ENCODE assay signal across 26 cellular contexts in genomic region chr1:241331328-241331693, GRCh38. TPM values are rescaled to one million over a fixed set of nuclear protein-coding genes. Genes with fewer than 3 reads are reported as not detected.
DNase-seq lines count a peak whose midpoint lies in the region; ATAC-seq and TF ChIP-seq lines count a peak whose summit lies in the region.
"Had no signal": no experiment of that assay in that cellular context is flagged by ENCODE, and none has a peak within 500 bp of the region (broad histone marks: within the 10 kb centered on the region; RNA-seq: fewer than 3 reads in every experiment).

No MANE protein-coding gene starts in this region.

- H3K9me3 Mint-ChIP-seq in type B pancreatic cell: no peaks in the 10 kb centered on the region
- H3K9me3 Mint-ChIP-seq: activated naive CD4-positive, alpha-beta T cell treated with anti-CD3 and anti-CD28 coated beads for 36 hours; stimulated activated naive CD8-positive, alpha-beta T cell treated with anti-CD3 and anti-CD28 coated beads, Interleukin-15, Interleukin-2, amounts not matched to agents 100 ng/mL and 50 ng/mL, for 24 hours had no signal

- no peaks in the 10 kb centered on the region for H3K36me3 ChIP-seq in DOHH2 (ENCODE audit: control insufficient read depth, low read length)
- H3K36me3 ChIP-seq: SJSA1, tibial artery had no signal

- no peak overlapping the region for H3K4me3 ChIP-seq in DOHH2 (ENCODE audit: low read length)
- H3K4me3 ChIP-seq: coronary artery, SJSA1, smooth muscle cell, tibial artery had no signal

- H3K27ac ChIP-seq in DOHH2 (ENCODE audit: low read depth, low read length): peak overlapping the region; percentile 82
- H3K27ac ChIP-seq: coronary artery, SJSA1, tibial artery had no signal

- H3F3A ChIP-seq in DOHH2 (ENCODE audit: control insufficient read depth, insufficient read depth): no peaks in the 10 kb centered on the region

- H3K27me3 ChIP-seq in DOHH2 (ENCODE audit: control insufficient read depth, low read length): no peaks in the 10 kb centered on the region
- H3K27me3 ChIP-seq: tibial artery had no signal

- DNase-seq in 8988T: no peak
- no peak for DNase-seq in KG1 (lab: John Stamatoyannopoulos, UW)
- DNase-seq in type B pancreatic cell (ENCODE audit: extremely low spot score, unreplicated experiment): no peak
- DNase-seq: activated CD4-positive, alpha-beta T cell treated with anti-CD3 and anti-CD28 coated beads for 4 hours; activated naive CD4-positive, alpha-beta T cell treated with anti-CD3 and anti-CD28 coated beads for 36 hours; activated T-cell treated with anti-CD3 and anti-CD28 coated beads, Interleukin-2, amount 50 U/mL, for 48 hours; amniotic stem cell; DMS79; kidney; NCI-H1694 treated with DMSO at 0.1 percent for 48 hours; NCI-H2171 treated with DMSO at 0.1 percent for 48 hours; NCI-H526; retina; stimulated activated CD4-positive, alpha-beta T cell treated with anti-CD3 and anti-CD28 coated beads, Interleukin-4, amount 100 ng/mL, for 1 hour; T-helper 1 cell; tibial artery had no signal

- peaks cover 46% of the 10 kb centered on the region for H3K4me1 ChIP-seq in DOHH2 (ENCODE audit: control insufficient read depth, low read length)
- H3K4me1 ChIP-seq: SJSA1, tibial artery had no signal

- ATAC-seq in GM19395 (IDR thresholded peaks at IDR 0.05; ENCODE audit: unreplicated experiment) (peak; percentile 34), HG02885 (IDR thresholded peaks at IDR 0.05; ENCODE audit: poor library complexity, unreplicated experiment) (peak; percentile 4), HG03565 (IDR thresholded peaks at IDR 0.05; ENCODE audit: unreplicated experiment) (peak; percentile 22), HG03571 (IDR thresholded peaks at IDR 0.05; ENCODE audit: unreplicated experiment) (no peak)

- H3K79me2 ChIP-seq in DOHH2 (ENCODE audit: control insufficient read depth, low read length): no peaks in the 10 kb centered on the region

- H3K9me2 ChIP-seq in DOHH2 (replicated peaks; ENCODE audit: control insufficient read depth, low read length): no peaks in the 10 kb centered on the region

- H3K27me3 Mint-ChIP-seq in type B pancreatic cell: peaks cover 7% of the 10 kb centered on the region
- H3K27me3 Mint-ChIP-seq: stimulated activated naive CD8-positive, alpha-beta T cell treated with anti-CD3 and anti-CD28 coated beads, Interleukin-15, Interleukin-2, amounts not matched to agents 100 ng/mL and 50 ng/mL, for 24 hours had no signal

- H3K36me3 Mint-ChIP-seq in type B pancreatic cell: no peaks in the 10 kb centered on the region

- H3K27ac Mint-ChIP-seq in type B pancreatic cell: no peak overlapping the region
- H3K27ac Mint-ChIP-seq: activated naive CD4-positive, alpha-beta T cell treated with anti-CD3 and anti-CD28 coated beads for 36 hours; stimulated activated naive CD8-positive, alpha-beta T cell treated with anti-CD3 and anti-CD28 coated beads, Interleukin-15, Interleukin-2, amounts not matched to agents 100 ng/mL and 50 ng/mL, for 24 hours had no signal

- no peak overlapping the region for H3K4me3 Mint-ChIP-seq in type B pancreatic cell
- H3K4me3 Mint-ChIP-seq: activated naive CD4-positive, alpha-beta T cell treated with anti-CD3 and anti-CD28 coated beads for 36 hours; stimulated activated naive CD8-positive, alpha-beta T cell treated with anti-CD3 and anti-CD28 coated beads, Interleukin-15, Interleukin-2, amounts not matched to agents 100 ng/mL and 50 ng/mL, for 24 hours had no signal

- peak overlapping the region; percentile 43 for H3K4me2 ChIP-seq in DOHH2 (ENCODE audit: low read length)
- H3K4me2 ChIP-seq: smooth muscle cell had no signal

- H3K4me1 Mint-ChIP-seq in type B pancreatic cell (ENCODE audit: unreplicated experiment): no peaks in the 10 kb centered on the region

- TF ChIP-seq CTCF in DOHH2 (IDR thresholded peaks at IDR 0.05; ENCODE audit: low read depth, low read length, poor library complexity, severe bottlenecking) (no peak), type B pancreatic cell (conservative IDR thresholded peaks at IDR 0.05) (no peak)

- H4K20me1 ChIP-seq in DOHH2 (ENCODE audit: control insufficient read depth, insufficient read depth, low read depth, low read length): no peaks in the 10 kb centered on the region

- no peaks in the 10 kb centered on the region for H3K9me3 ChIP-seq in DOHH2 (ENCODE audit: control insufficient read depth, insufficient read depth, low read length)
- H3K9me3 ChIP-seq: SJSA1, tibial artery had no signal

RNA-seq across cellular contexts. Expression of gene RGS7, which starts 25.7 kb away (rescaled TPM):
- 2.2 and 2.5 TPM in 2 replicates for total RNA-seq in type B pancreatic cell (ENCODE audit: low replicate concordance)
- total RNA-seq: activated CD8-positive, alpha-beta memory T cell treated with anti-CD3 and anti-CD28 coated beads for 36 hours; activated naive CD4-positive, alpha-beta T cell treated with anti-CD3 and anti-CD28 coated beads for 36 hours; kidney; smooth muscle cell had no signal
